In genomic region chr10:21171936-21172773, GRCh38 we compare ENCODE assay signal across 9 cellular contexts.
DNase-seq lines count a peak whose midpoint lies in the region; TF ChIP-seq lines count a peak whose summit lies in the region.
"Had no signal": no experiment of that assay in that cellular context is flagged by ENCODE, and none has a peak within 500 bp of the region (broad histone marks: within the 10 kb centered on the region; RNA-seq: fewer than 3 reads in every experiment).

No MANE protein-coding gene starts in this region.

- 45 to 56% (median 48%) methylated on average over 11 of the region's 11 CpGs for WGBS in stomach, 5 donors
- WGBS in spleen, 5 donors = 64 to 71% (median 68%) methylated on average over 11 of the region's 11 CpGs

- H3K4me1 Mint-ChIP-seq in activated T-helper 1 cell treated with anti-CD3 and anti-CD28 coated beads, Interleukin-12 subunit alpha, Interleukin-12 subunit beta, Interleukin-2, Interleukin-4 antibody, amounts not matched to agents 30 ng/mL and 10 ng/mL and 1 ng/mL, durations not matched to agents 14 hours and 24 hours and 36 hours (ENCODE audit: low read depth) = no peaks in the 10 kb centered on the region
- peaks cover 6% of the 10 kb centered on the region for H3K4me1 Mint-ChIP-seq in activated naive CD4-positive, alpha-beta T cell treated with anti-CD3 and anti-CD28 coated beads, Interleukin-2, amount 10 ng/mL, durations not matched to agents 7 days and 5 days

- H3K4me1 ChIP-seq in iPS-15b (ENCODE audit: control insufficient read depth, insufficient read depth, low read length) = peaks cover 5% of the 10 kb centered on the region
- H3K4me1 ChIP-seq in stomach = peaks cover 4 to 35% (median 25%) of the 10 kb centered on the region in 4 donors
- H3K4me1 ChIP-seq in spleen = peaks cover 0 to 32% (median 19%) of the 10 kb centered on the region in 6 donors

- no peak for TF ChIP-seq EP300 in stomach (IDR thresholded peaks at IDR 0.05)

- H3K4me3 Mint-ChIP-seq in activated T-helper 1 cell treated with anti-CD3 and anti-CD28 coated beads, Interleukin-12 subunit alpha, Interleukin-12 subunit beta, Interleukin-2, Interleukin-4 antibody, amounts not matched to agents 30 ng/mL and 10 ng/mL and 1 ng/mL, durations not matched to agents 14 hours and 24 hours and 36 hours = no peak overlapping the region
- no peak overlapping the region for H3K4me3 Mint-ChIP-seq in activated naive CD4-positive, alpha-beta T cell treated with anti-CD3 and anti-CD28 coated beads, Interleukin-2, amount 10 ng/mL, durations not matched to agents 7 days and 5 days

- peaks cover 33% of the 10 kb centered on the region for H3K27me3 Mint-ChIP-seq in activated T-helper 1 cell treated with anti-CD3 and anti-CD28 coated beads, Interleukin-12 subunit alpha, Interleukin-12 subunit beta, Interleukin-2, Interleukin-4 antibody, amounts not matched to agents 30 ng/mL and 10 ng/mL and 1 ng/mL, durations not matched to agents 14 hours and 24 hours and 36 hours (ENCODE audit: insufficient read depth)
- peaks cover 63% of the 10 kb centered on the region for H3K27me3 Mint-ChIP-seq in activated naive CD4-positive, alpha-beta T cell treated with anti-CD3 and anti-CD28 coated beads, Interleukin-2, amount 10 ng/mL, durations not matched to agents 7 days and 5 days

- H3K4me3 ChIP-seq in iPS-15b (ENCODE audit: low read depth, low read length) (peak overlapping the region; percentile 76), stomach (peak overlapping the region; percentile 55 to 72 (median 63)), spleen (no peak overlapping the region)

- TF ChIP-seq POLR2A in stomach (IDR thresholded peaks at IDR 0.05) (no peak), spleen (IDR thresholded peaks at IDR 0.05) (no peak)

- DNase-seq in NCI-H1105 treated with DMSO at 0.1 percent for 48 hours (lab: John Stamatoyannopoulos, UW) (peak; percentile 24), NCI-H1105 (lab: John Stamatoyannopoulos, UW) (no peak), stomach (peak; percentile 42), spleen (no peak)
- DNase-seq in activated T-helper 1 cell treated with anti-CD3 and anti-CD28 coated beads, Interleukin-12 subunit alpha, Interleukin-12 subunit beta, Interleukin-2, Interleukin-4 antibody, amounts not matched to agents 30 ng/mL and 10 ng/mL and 1 ng/mL, durations not matched to agents 14 hours and 24 hours and 36 hours (ENCODE audit: low spot score) = no peak
- DNase-seq in activated naive CD4-positive, alpha-beta T cell treated with anti-CD3 and anti-CD28 coated beads, Interleukin-2, amount 10 ng/mL, durations not matched to agents 7 days and 5 days = no peak
- DNase-seq: IMR-90 had no signal

- peaks cover 29% of the 10 kb centered on the region for H3K27me3 ChIP-seq in iPS-15b (ENCODE audit: control insufficient read depth, insufficient read depth, low read length)
- peaks cover 0 to 49% (median 20%) of the 10 kb centered on the region in 3 donors for H3K27me3 ChIP-seq in stomach
- peaks cover 0 to 71% (median 29%) of the 10 kb centered on the region in 7 donors for H3K27me3 ChIP-seq in spleen (replicated peaks in 1 of 7)

- TF ChIP-seq CTCF in VCaP (conservative IDR thresholded peaks at IDR 0.05) (no peak), stomach (IDR thresholded peaks at IDR 0.05) (no peak), spleen (IDR thresholded peaks at IDR 0.05 in 8 of 11, conservative IDR thresholded peaks at IDR 0.05 in 3 of 11) (no peak)

- intact Hi-C loops in stomach (cut with DNase I; ENCODE audit: low total_unique reads) (no loop called here), spleen (cut with DNase I; ENCODE audit: low total_unique reads) (no loop called here)
- intact Hi-C loops in activated T-helper 1 cell treated with anti-CD3 and anti-CD28 coated beads, Interleukin-12 subunit alpha, Interleukin-12 subunit beta, Interleukin-2, Interleukin-4 antibody, amounts not matched to agents 30 ng/mL and 10 ng/mL and 1 ng/mL, durations not matched to agents 14 hours and 24 hours and 36 hours (cut with micrococcal nuclease) = loop anchor here (10.0 kb wide), 2 partner anchors 353 to 1173 kb away; partner anchors contain the start of genes SKIDA1 and SPAG6

- H3K36me3 Mint-ChIP-seq in activated T-helper 1 cell treated with anti-CD3 and anti-CD28 coated beads, Interleukin-12 subunit alpha, Interleukin-12 subunit beta, Interleukin-2, Interleukin-4 antibody, amounts not matched to agents 30 ng/mL and 10 ng/mL and 1 ng/mL, durations not matched to agents 14 hours and 24 hours and 36 hours (ENCODE audit: low read depth) = peaks cover 3% of the 10 kb centered on the region
- H3K36me3 Mint-ChIP-seq in activated naive CD4-positive, alpha-beta T cell treated with anti-CD3 and anti-CD28 coated beads, Interleukin-2, amount 10 ng/mL, durations not matched to agents 7 days and 5 days = no peaks in the 10 kb centered on the region

- H3K9me3 ChIP-seq in iPS-15b (ENCODE audit: control insufficient read depth, insufficient read depth, low read length) (no peaks in the 10 kb centered on the region), stomach (no peaks in the 10 kb centered on the region), spleen (no peaks in the 10 kb centered on the region)

- no peak overlapping the region for H3K27ac Mint-ChIP-seq in activated T-helper 1 cell treated with anti-CD3 and anti-CD28 coated beads, Interleukin-12 subunit alpha, Interleukin-12 subunit beta, Interleukin-2, Interleukin-4 antibody, amounts not matched to agents 30 ng/mL and 10 ng/mL and 1 ng/mL, durations not matched to agents 14 hours and 24 hours and 36 hours
- H3K27ac Mint-ChIP-seq in activated naive CD4-positive, alpha-beta T cell treated with anti-CD3 and anti-CD28 coated beads, Interleukin-2, amount 10 ng/mL, durations not matched to agents 7 days and 5 days = no peak overlapping the region

- CTCF ChIA-PET in activated naive CD4-positive, alpha-beta T cell treated with anti-CD3 and anti-CD28 coated beads, Interleukin-2, amount 10 ng/mL, durations not matched to agents 7 days and 5 days (lab: Charles Lee) = no interaction called here

- H3K9me3 Mint-ChIP-seq in activated T-helper 1 cell treated with anti-CD3 and anti-CD28 coated beads, Interleukin-12 subunit alpha, Interleukin-12 subunit beta, Interleukin-2, Interleukin-4 antibody, amounts not matched to agents 30 ng/mL and 10 ng/mL and 1 ng/mL, durations not matched to agents 14 hours and 24 hours and 36 hours = no peaks in the 10 kb centered on the region
- H3K9me3 Mint-ChIP-seq in activated naive CD4-positive, alpha-beta T cell treated with anti-CD3 and anti-CD28 coated beads, Interleukin-2, amount 10 ng/mL, durations not matched to agents 7 days and 5 days = no peaks in the 10 kb centered on the region

- peak overlapping the region; percentile 86 for H3K27ac ChIP-seq in VCaP
- peak overlapping the region; percentile 81 to 90 (median 83) for H3K27ac ChIP-seq in stomach
- H3K27ac ChIP-seq in spleen = no peak overlapping the region

- H3K36me3 ChIP-seq in iPS-15b (ENCODE audit: control insufficient read depth, insufficient read depth, low read length) (no peaks in the 10 kb centered on the region), stomach (no peaks in the 10 kb centered on the region), spleen (no peaks in the 10 kb centered on the region)

- no peak overlapping the region for H3K9ac ChIP-seq in iPS-15b (ENCODE audit: low read depth, low read length)

Comparison
In these comparisons a context has a peak if more than half of its experiments do, and no peak if none do; other contexts are left out.
1. DNase-seq: peak in NCI-H1105 treated with DMSO at 0.1 percent for 48 hours (single experiment) and stomach (single experiment); none in NCI-H1105 (single experiment), activated T-helper 1 cell treated with anti-CD3 and anti-CD28 coated beads, Interleukin-12 subunit alpha, Interleukin-12 subunit beta, Interleukin-2, Interleukin-4 antibody, amounts not matched to agents 30 ng/mL and 10 ng/mL and 1 ng/mL, durations not matched to agents 14 hours and 24 hours and 36 hours (single experiment), activated naive CD4-positive, alpha-beta T cell treated with anti-CD3 and anti-CD28 coated beads, Interleukin-2, amount 10 ng/mL, durations not matched to agents 7 days and 5 days (single experiment) and spleen (single experiment).
2. H3K27ac ChIP-seq: peak in VCaP (single experiment) and stomach (5 of 5); none in spleen (0 of 8).
3. H3K4me3 ChIP-seq: peak in iPS-15b (single experiment) and stomach (4 of 4); none in spleen (0 of 8).